ENCODE assay signal across 20 cellular contexts in genomic region chr14:97021001-97021400, GRCh38.
DNase-seq lines count a peak whose midpoint lies in the region; ATAC-seq, FAIRE-seq and TF ChIP-seq lines count a peak whose summit lies in the region.
"Had no signal": no experiment of that assay in that cellular context is flagged by ENCODE, and none has a peak within 500 bp of the region (broad histone marks: within the 10 kb centered on the region; RNA-seq: fewer than 3 reads in every experiment).

No MANE protein-coding gene starts in this region.

- H3K9ac ChIP-seq in H1 (replicated peaks in 1 of 4; ENCODE audit: extremely low read depth in 1 of 4, low read depth in 3 of 4, low read length in 3 of 4), result no peak overlapping the region

- H4K20me1 ChIP-seq in H1 (replicated peaks in 1 of 2; ENCODE audit: control insufficient read depth in 1 of 2, insufficient read depth in 2 of 2, low read length in 2 of 2), result no peaks in the 10 kb centered on the region

- H3K36me3 Mint-ChIP-seq in stimulated activated memory B cell treated with anti-CD40 and anti-IgM and Interleukin-4, amounts not matched to agents 10 μg/mL and 1 μg/mL and 100 μg/mL, for 72 hours, result no peaks in the 10 kb centered on the region

- no peak overlapping the region for H2BK12ac ChIP-seq in H1 (ENCODE audit: low read depth, low read length)

- no peaks in the 10 kb centered on the region for H3K9me3 Mint-ChIP-seq in stimulated activated memory B cell treated with anti-CD40 and anti-IgM and Interleukin-4, amounts not matched to agents 10 μg/mL and 1 μg/mL and 100 μg/mL, for 72 hours
- H3K9me3 Mint-ChIP-seq: neural crest cell had no signal

- H3K4ac ChIP-seq in H1 (replicated peaks; ENCODE audit: insufficient read length, low read depth, low read length), result no peak overlapping the region

- H2BK15ac ChIP-seq in H1 (ENCODE audit: low read length), result no peak overlapping the region

- H3K18ac ChIP-seq in H1 (ENCODE audit: extremely low read depth, low read length), result no peak overlapping the region

- 0 out of 2 replicates have a peak overlapping the region, but pooled peaks have one; percentile 48 for H2BK20ac ChIP-seq in H1 (ENCODE audit: low read length)

- H3K23ac ChIP-seq in H1 (ENCODE audit: insufficient read length), result no peak overlapping the region

- H3K4me3 Mint-ChIP-seq in stimulated activated memory B cell treated with anti-CD40 and anti-IgM and Interleukin-4, amounts not matched to agents 10 μg/mL and 1 μg/mL and 100 μg/mL, for 72 hours, result no peak overlapping the region
- H3K4me3 Mint-ChIP-seq: HFFc6, neural crest cell had no signal

- POLR2A ChIA-PET in H1 (lab: Charles Lee; ENCODE audit: partially characterized antibody), result no interaction called here

- no peak overlapping the region for H3K27ac ChIP-seq in H1 (ENCODE audit: low read depth, low read length)
- no peak overlapping the region for H3K27ac ChIP-seq in breast epithelium
- H3K27ac ChIP-seq: 22Rv1, psoas muscle, thoracic aorta had no signal

- no peak overlapping the region for H4K5ac ChIP-seq in H1 (ENCODE audit: insufficient read length, low read depth, low read length)

- H3K4me1 ChIP-seq in H1 (replicated peaks in 1 of 4; ENCODE audit: control insufficient read depth in 3 of 4, insufficient read depth in 4 of 4, low read length in 3 of 4) (peaks cover 5 to 25% (median 15%) of the 10 kb centered on the region in 4 experiments), breast epithelium (no peaks in the 10 kb centered on the region)
- H3K4me1 ChIP-seq: BE2C, psoas muscle had no signal

- peak; percentile 6 for DNase-seq in SIG-M5 treated with dmso at 0.1 percent for 504 hours (lab: John Stamatoyannopoulos, UW; ENCODE audit: unreplicated experiment)
- DNase-seq in SIG-M5 (lab: John Stamatoyannopoulos, UW), result no peak
- peak; percentile 73 for DNase-seq in NOMO-1 treated with DMSO at 0.1 percent for 48 hours (lab: John Stamatoyannopoulos, UW; ENCODE audit: unreplicated experiment)
- DNase-seq in H1 (ENCODE audit: low read depth in 1 of 2, low spot score in 2 of 2), result no peak
- no peak for DNase-seq in sciatic nerve (ENCODE audit: low spot score)
- DNase-seq in breast epithelium (ENCODE audit: low spot score in 2 of 2), result no peak
- no peak for DNase-seq in dermis blood vessel endothelial cell
- DNase-seq: activated CD8-positive, alpha-beta memory T cell treated with anti-CD3 and anti-CD28 coated beads, Interleukin-2, amount 50 U/mL, for 48 hours; aorta; BE2C; DMS153; effector memory CD4-positive, alpha-beta T cell; HFFc6; MG63; NCI-H2081; psoas muscle had no signal

- no peak for TF ChIP-seq RAD21 in H1 (IDR thresholded peaks at IDR 0.05 in 1 of 2, conservative IDR thresholded peaks at IDR 0.05 in 1 of 2; ENCODE audit: low read depth in 2 of 2, low read length in 2 of 2)

- 94% methylated on average over 4 of the region's 4 CpGs; no CpG with 5 or more reads in 1 of the 2 experiments for WGBS in H1 (ENCODE audit: extremely low coverage in 1 of 2, insufficient coverage in 1 of 2, insufficient read length in 1 of 2, insufficient replicate concordance in 2 of 2, low coverage in 1 of 2, low lambda C conversion rate in 2 of 2, missing lambda C conversion rate in 1 of 2), 2 experiments

- peaks cover 27% of the 10 kb centered on the region for H3K27me3 Mint-ChIP-seq in stimulated activated memory B cell treated with anti-CD40 and anti-IgM and Interleukin-4, amounts not matched to agents 10 μg/mL and 1 μg/mL and 100 μg/mL, for 72 hours

- peak overlapping the region; percentile 36 for H4K91ac ChIP-seq in H1 (replicated peaks; ENCODE audit: insufficient read length, low read length)

- H2AFZ ChIP-seq in H1 (ENCODE audit: low read length), result no peak overlapping the region

- no peak overlapping the region for H3K27ac Mint-ChIP-seq in stimulated activated memory B cell treated with anti-CD40 and anti-IgM and Interleukin-4, amounts not matched to agents 10 μg/mL and 1 μg/mL and 100 μg/mL, for 72 hours
- H3K27ac Mint-ChIP-seq: HFFc6 had no signal

- intact Hi-C loops in sciatic nerve (cut with DNase I) (no loop called here), breast epithelium (cut with DNase I; ENCODE audit: low total_unique reads) (no loop called here)

- no peak overlapping the region for H4K8ac ChIP-seq in H1 (ENCODE audit: extremely low read depth, insufficient read depth, low read length)

- H3K4me2 ChIP-seq in H1 (ENCODE audit: insufficient read depth in 1 of 2, low read depth in 2 of 2, low read length in 2 of 2), result no peak overlapping the region

- H3K9me3 ChIP-seq in H1 (ENCODE audit: insufficient read depth in 2 of 2, low read depth in 1 of 2, low read length in 1 of 2) (no peaks in the 10 kb centered on the region), breast epithelium (no peaks in the 10 kb centered on the region)
- H3K9me3 ChIP-seq: BE2C, MG63, psoas muscle, thoracic aorta had no signal

- TF ChIP-seq CTCF in H1 (IDR thresholded peaks at IDR 0.05; ENCODE audit: control extremely low read depth in 1 of 3, insufficient read depth in 1 of 3, low read depth in 1 of 3, low read length in 3 of 3), result no peak
- TF ChIP-seq CTCF in breast epithelium (IDR thresholded peaks at IDR 0.05), result no peak

- H2BK5ac ChIP-seq in H1 (ENCODE audit: low read depth, low read length), result no peak overlapping the region

- H3K27me3 ChIP-seq in H1 (replicated peaks in 1 of 4; ENCODE audit: control insufficient read depth in 3 of 4, extremely low read depth in 1 of 4, insufficient read depth in 3 of 4, low read length in 3 of 4) (no peaks in the 10 kb centered on the region), breast epithelium (peaks cover 0 to 12% of the 10 kb centered on the region in 2 donors)
- H3K27me3 ChIP-seq: BE2C, MG63 had no signal

- H3K79me2 ChIP-seq in H1 (ENCODE audit: control insufficient read depth in 1 of 2, insufficient read depth in 2 of 2, low read length in 2 of 2), result no peaks in the 10 kb centered on the region

- TF ChIP-seq POLR2A in H1 (IDR thresholded peaks at IDR 0.05; ENCODE audit: control extremely low read depth in 1 of 2, low read depth in 2 of 2, low read length in 2 of 2) (no peak), breast epithelium (IDR thresholded peaks at IDR 0.05) (no peak)

- no peak for FAIRE-seq in H1 (lab: Jason Lieb, UNC)

- CTCF ChIA-PET in H1 (lab: Charles Lee; ENCODE audit: partially characterized antibody), result interaction anchor here (3.4 kb wide), 1 partner anchor 10 kb away, joined by 19 read pairs; no protein-coding TSS in a partner anchor

- no peak overlapping the region for H3K56ac ChIP-seq in H1 (replicated peaks; ENCODE audit: insufficient read length, low read depth, low read length)

- no peak overlapping the region for H2BK120ac ChIP-seq in H1 (replicated peaks; ENCODE audit: low read depth, low read length)

- H3K14ac ChIP-seq in H1 (ENCODE audit: insufficient read length), result no peak overlapping the region

- peak; percentile 62 for ATAC-seq in sciatic nerve
- ATAC-seq in stimulated activated memory B cell treated with anti-CD40 and anti-IgM and Interleukin-4, amounts not matched to agents 10 μg/mL and 1 μg/mL and 100 μg/mL, for 72 hours, result no peak
- ATAC-seq: psoas muscle had no signal

- no peak overlapping the region for H2AK5ac ChIP-seq in H1 (ENCODE audit: low read depth, low read length)

- H3K4me1 Mint-ChIP-seq in stimulated activated memory B cell treated with anti-CD40 and anti-IgM and Interleukin-4, amounts not matched to agents 10 μg/mL and 1 μg/mL and 100 μg/mL, for 72 hours, result peaks cover 17% of the 10 kb centered on the region

- no peak for TF ChIP-seq EP300 in H1 (IDR thresholded peaks at IDR 0.05; ENCODE audit: borderline replicate concordance in 1 of 2, low read depth in 2 of 2, low read length in 2 of 2)

- no peaks in the 10 kb centered on the region for H3K23me2 ChIP-seq in H1 (ENCODE audit: low read depth, low read length)

- no peak overlapping the region for H3K4me3 ChIP-seq in H1 (ENCODE audit: extremely low read depth in 1 of 4, insufficient read depth in 2 of 4, low read depth in 3 of 4, low read length in 4 of 4)
- no peak overlapping the region for H3K4me3 ChIP-seq in breast epithelium
- H3K4me3 ChIP-seq: MG63, psoas muscle, thoracic aorta had no signal

- no peaks in the 10 kb centered on the region for H3K79me1 ChIP-seq in H1 (ENCODE audit: low read depth, low read length)

- H3K36me3 ChIP-seq in H1 (ENCODE audit: control insufficient read depth in 2 of 4, insufficient read depth in 4 of 4, low read length in 3 of 4), result no peaks in the 10 kb centered on the region
- H3K36me3 ChIP-seq in breast epithelium, result no peaks in the 10 kb centered on the region
- H3K36me3 ChIP-seq: BE2C, MG63, thoracic aorta had no signal

TF ChIP-seq in H1, 55 proteins besides CTCF, POLR2A, EP300 and RAD21:
- TF ChIP-seq SP1 (IDR thresholded peaks at IDR 0.05; ENCODE audit: low read depth, low read length), result no peak
- no peak for TF ChIP-seq YY1 (IDR thresholded peaks at IDR 0.05; ENCODE audit: low read depth, low read length)
- no peak for TF ChIP-seq TCF12 (IDR thresholded peaks at IDR 0.05; ENCODE audit: low read depth, low read length)
- TF ChIP-seq, protein P1, sequence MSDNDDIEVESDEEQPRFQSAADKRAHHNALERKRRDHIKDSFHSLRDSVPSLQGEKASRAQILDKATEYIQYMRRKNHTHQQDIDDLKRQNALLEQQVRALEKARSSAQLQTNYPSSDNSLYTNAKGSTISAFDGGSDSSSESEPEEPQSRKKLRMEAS (IDR thresholded peaks at IDR 0.05), result no peak
- TF ChIP-seq BCL11A (IDR thresholded peaks at IDR 0.05; ENCODE audit: low read depth in 2 of 2, low read length in 2 of 2), result no peak
- no peak for TF ChIP-seq CEBPB (IDR thresholded peaks at IDR 0.05; ENCODE audit: low read depth, low read length)
- no peak for TF ChIP-seq ZNF274 (IDR thresholded peaks at IDR 0.05; ENCODE audit: borderline replicate concordance, extremely low read depth, low read length)
- TF ChIP-seq TAF7 (optimal IDR thresholded peaks at IDR 0.05; ENCODE audit: borderline replicate concordance, low read depth, low read length), result no peak
- TF ChIP-seq SP4 (IDR thresholded peaks at IDR 0.05; ENCODE audit: low read length), result no peak
- TF ChIP-seq SUZ12 (IDR thresholded peaks at IDR 0.05; ENCODE audit: low read length), result no peak
- TF ChIP-seq KDM1A (IDR thresholded peaks at IDR 0.05; ENCODE audit: borderline replicate concordance, low read length), result no peak
- TF ChIP-seq CBX5 (IDR thresholded peaks at IDR 0.05; ENCODE audit: low read depth, low read length), result no peak
- no peak for TF ChIP-seq FOSL1 (IDR thresholded peaks at IDR 0.05; ENCODE audit: insufficient read depth, low read depth, low read length)
- TF ChIP-seq BRCA1 (IDR thresholded peaks at IDR 0.05; ENCODE audit: low read depth, low read length), result no peak

Comparison
In these comparisons a context has a peak if more than half of its experiments do, and no peak if none do; other contexts are left out.
1. DNase-seq: peak in SIG-M5 treated with dmso at 0.1 percent for 504 hours (single experiment) and NOMO-1 treated with DMSO at 0.1 percent for 48 hours (single experiment); none in SIG-M5 (single experiment), H1 (0 of 2), sciatic nerve (single experiment), breast epithelium (0 of 2) and dermis blood vessel endothelial cell (single experiment).